ENCODE assay signal across 8 cellular contexts in the genomic region with DNA sequence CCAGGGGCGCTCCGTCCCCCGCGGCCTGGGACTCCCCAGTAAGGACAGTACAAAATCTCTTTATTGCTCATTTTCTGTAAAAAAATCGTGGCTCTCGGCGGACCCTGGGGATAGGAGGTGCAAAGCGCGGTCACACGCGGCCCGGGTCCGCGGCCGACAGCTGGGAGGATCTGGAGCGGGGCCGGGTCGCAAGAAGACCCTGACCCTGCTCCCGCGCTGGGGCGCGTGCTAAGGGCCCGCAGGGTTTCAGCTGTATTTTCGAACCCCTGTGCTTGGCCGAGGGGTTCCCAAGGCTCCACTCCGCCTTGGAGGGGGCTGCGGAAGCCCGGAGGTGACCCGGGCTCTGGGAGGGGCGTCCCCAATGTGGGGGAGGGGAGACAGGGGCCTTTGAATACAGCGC. TPM values are rescaled to one million over a fixed set of nuclear protein-coding genes. Genes with fewer than 3 reads are reported as not detected.
DNase-seq lines count a peak whose midpoint lies in the region; ATAC-seq and TF ChIP-seq lines count a peak whose summit lies in the region.
"Not testable (repeated sequence)": the region's sequence is repeated elsewhere in the genome, so short reads cannot be mapped to it uniquely, and the experiment has no call there.
"Had no signal": no experiment of that assay in that cellular context is flagged by ENCODE, and none has a peak within 500 bp of the region (broad histone marks: within the 10 kb centered on the region; RNA-seq: fewer than 3 reads in every experiment).

No MANE protein-coding gene starts in this region.

- intact Hi-C loops in mammary epithelial cell (cut with micrococcal nuclease) = not testable (repeated sequence)

- H3K36me3 ChIP-seq in mammary epithelial cell (ENCODE audit: insufficient read depth, low read length); smooth muscle cell (ENCODE audit: low read depth): not testable (repeated sequence)

- not testable (repeated sequence) for H2BK120ac ChIP-seq in H9 (ENCODE audit: low read depth, low read length, poor library complexity, severe bottlenecking)

- not testable (repeated sequence) for H3K23me2 ChIP-seq in H9 (ENCODE audit: insufficient read length, low read depth, low read length, poor library complexity, severe bottlenecking)

- TF ChIP-seq CTCF in H9 (conservative IDR thresholded peaks at IDR 0.05); WTC11 (IDR thresholded peaks at IDR 0.05); mammary epithelial cell (conservative IDR thresholded peaks at IDR 0.05 in 1 of 2, IDR thresholded peaks at IDR 0.05 in 1 of 2; ENCODE audit: extremely low read depth in 1 of 2, insufficient read depth in 1 of 2, low read depth in 1 of 2, low read length in 2 of 2); glutamatergic neuron (IDR thresholded peaks at IDR 0.05; ENCODE audit: partially characterized antibody, unreplicated experiment); nephron (IDR thresholded peaks at IDR 0.05; ENCODE audit: unreplicated experiment in 3 of 3); smooth muscle cell (IDR thresholded peaks at IDR 0.05; ENCODE audit: borderline replicate concordance, insufficient read depth, poor library complexity, severe bottlenecking): not testable (repeated sequence)

- not testable (repeated sequence) for H3K9ac ChIP-seq in H9 (ENCODE audit: extremely low read depth, insufficient read length, low read length); mammary epithelial cell (ENCODE audit: insufficient read depth, low read length); smooth muscle cell (ENCODE audit: low read depth)

- H2BK12ac ChIP-seq in H9 (ENCODE audit: insufficient read length, low read depth, low read length) = not testable (repeated sequence)

- H2AK5ac ChIP-seq in H9 (ENCODE audit: insufficient read length, low read length) = not testable (repeated sequence)

- not testable (repeated sequence) for H3K27ac ChIP-seq in H9 (ENCODE audit: insufficient read length, low read depth, low read length); mammary epithelial cell (ENCODE audit: insufficient read depth, low read depth, low read length); smooth muscle cell (ENCODE audit: low read depth)

- H4K8ac ChIP-seq in H9 (replicated peaks; ENCODE audit: insufficient read length, low read depth, low read length) = not testable (repeated sequence)

- not testable (repeated sequence) for H3K27ac Mint-ChIP-seq in H9; WTC11; glutamatergic neuron (ENCODE audit: unreplicated experiment); nephron

- H3K79me2 ChIP-seq in H9 (ENCODE audit: insufficient read depth, low read length); mammary epithelial cell (ENCODE audit: insufficient read depth, low read length); smooth muscle cell (ENCODE audit: low read depth): not testable (repeated sequence)

- not testable (repeated sequence) for H4K5ac ChIP-seq in H9 (ENCODE audit: insufficient read length, low read depth, low read length)

- H3T11ph ChIP-seq in H9 (ENCODE audit: low read length) = not testable (repeated sequence)

- H3K79me1 ChIP-seq in H9 (ENCODE audit: insufficient read depth, low read depth, low read length, poor library complexity, severe bottlenecking) = not testable (repeated sequence)

- BruUV-seq in mammary epithelial cell (replicated peaks; lab: Mats Ljungman, UMichigan) = not testable (repeated sequence)

- H3K4me3 ChIP-seq in mammary epithelial cell (replicated peaks in 1 of 3; ENCODE audit: insufficient read depth in 1 of 3, low read depth in 2 of 3, low read length in 3 of 3) = not testable (repeated sequence)
- peak overlapping the region; percentile 38; the same call in 1 of the 2 replicates for H3K4me3 ChIP-seq in iPS-18c (ENCODE audit: insufficient read depth, low read depth, low read length)
- peak overlapping the region; percentile 38 for H3K4me3 ChIP-seq in smooth muscle cell

- H2BK5ac ChIP-seq in H9 (ENCODE audit: insufficient read length, low read length) = not testable (repeated sequence)

- H3K18ac ChIP-seq in H9 (ENCODE audit: insufficient read length, low read depth, low read length) = not testable (repeated sequence)

- H2BK15ac ChIP-seq in H9 (ENCODE audit: low read depth, low read length) = not testable (repeated sequence)

- not testable (repeated sequence) for H3K4ac ChIP-seq in H9 (ENCODE audit: low read depth, low read length)

- H3K4me2 ChIP-seq in H9 (ENCODE audit: insufficient read depth, insufficient read length, low read length) = peak overlapping the region; percentile 25
- H3K4me2 ChIP-seq in mammary epithelial cell (ENCODE audit: insufficient read depth, low read depth, low read length) = peak overlapping the region; percentile 23
- peak overlapping the region; percentile 78 for H3K4me2 ChIP-seq in smooth muscle cell

- H3K9me3 Mint-ChIP-seq in H9; WTC11; glutamatergic neuron (ENCODE audit: unreplicated experiment); nephron: not testable (repeated sequence)

- not testable (repeated sequence) for H2BK20ac ChIP-seq in H9 (ENCODE audit: low read depth, low read length, poor library complexity, severe bottlenecking)

- H3K4me3 Mint-ChIP-seq in H9 = peak overlapping the region; percentile 49 to 80
- peak overlapping the region; percentile 71 for H3K4me3 Mint-ChIP-seq in WTC11
- peak overlapping the region; percentile 57 for H3K4me3 Mint-ChIP-seq in glutamatergic neuron (ENCODE audit: unreplicated experiment)
- peak overlapping the region in 2 of 3 experiments; percentile 38 to 67 for H3K4me3 Mint-ChIP-seq in nephron

- POLR2A ChIA-PET in WTC11 (lab: Charles Lee) = not testable (repeated sequence)

- not testable (repeated sequence) for H3K14ac ChIP-seq in H9 (ENCODE audit: insufficient read depth, low read length)

- H3K9me3 ChIP-seq in H9 (ENCODE audit: control insufficient read depth, low read depth, low read length); mammary epithelial cell (replicated peaks; ENCODE audit: insufficient read depth, low read length); iPS-18c (ENCODE audit: control insufficient read depth, insufficient read depth, low read length); smooth muscle cell (replicated peaks; ENCODE audit: low read depth): not testable (repeated sequence)

- not testable (repeated sequence) for ATAC-seq in WTC11

- not testable (repeated sequence) for H4K20me1 ChIP-seq in H9 (ENCODE audit: control insufficient read depth, insufficient read depth, insufficient read length); mammary epithelial cell (ENCODE audit: insufficient read depth, low read length); smooth muscle cell (ENCODE audit: low read depth)

- in situ Hi-C loops in mammary epithelial cell (cut with MboI; ENCODE audit: low sequenced_read_pairs in 2 of 2) = not testable (repeated sequence)

- H3K27me3 Mint-ChIP-seq in H9 (ENCODE audit: low read depth) (peaks cover 47% of the 10 kb centered on the region), WTC11 (ENCODE audit: low read depth) (peaks cover 24% of the 10 kb centered on the region), nephron (ENCODE audit: low read depth) (peaks cover 39% of the 10 kb centered on the region)
- not testable (repeated sequence) for H3K27me3 Mint-ChIP-seq in glutamatergic neuron (ENCODE audit: unreplicated experiment)

- H3F3A ChIP-seq in smooth muscle cell (ENCODE audit: low read depth) = not testable (repeated sequence)

- H3K23ac ChIP-seq in H9 (ENCODE audit: insufficient read length, low read depth, low read length) = not testable (repeated sequence)

- dilution Hi-C loops in mammary epithelial cell (cut with HindIII; ENCODE audit: low sequenced_read_pairs) = not testable (repeated sequence)

- not testable (repeated sequence) for H3K36me3 Mint-ChIP-seq in H9 (ENCODE audit: insufficient read depth in 1 of 3, low read depth in 3 of 3); WTC11; glutamatergic neuron (ENCODE audit: unreplicated experiment); nephron (ENCODE audit: low read depth)

- WGBS in H9 (ENCODE audit: extremely low coverage, insufficient read length, low lambda C conversion rate) = no CpG with 5 or more reads among the region's 31 CpGs
- WGBS in mammary epithelial cell (ENCODE audit: low coverage, missing lambda C conversion rate) = no CpG with 5 or more reads among the region's 31 CpGs
- 4% methylated on average over 24 of the region's 31 CpGs for WGBS in smooth muscle cell (ENCODE audit: low lambda C conversion rate)

- not testable (repeated sequence) for DNase-seq in H9; mammary epithelial cell; glutamatergic neuron; smooth muscle cell (lab: John Stamatoyannopoulos, UW; ENCODE audit: unreplicated experiment)
- DNase-seq in WTC11 (ENCODE audit: low spot score) = peak; percentile 24

- not testable (repeated sequence) for H3K27me3 ChIP-seq in H9 (ENCODE audit: insufficient read depth, low read length); mammary epithelial cell (ENCODE audit: insufficient read depth, low read length); smooth muscle cell (ENCODE audit: low read depth)

- H4K91ac ChIP-seq in H9 (ENCODE audit: insufficient read length, low read depth, low read length) = not testable (repeated sequence)

- not testable (repeated sequence) for H3K4me1 Mint-ChIP-seq in H9; WTC11; glutamatergic neuron (ENCODE audit: low read depth, unreplicated experiment); nephron

- CTCF ChIA-PET in WTC11 (lab: Charles Lee); mammary epithelial cell (lab: Charles Lee; ENCODE audit: low non-redundant PET): not testable (repeated sequence)

- H3K56ac ChIP-seq in H9 (ENCODE audit: insufficient read length, low read depth, low read length) = not testable (repeated sequence)

- H2AFZ ChIP-seq in H9 (ENCODE audit: low read length); mammary epithelial cell (ENCODE audit: low read depth, low read length); smooth muscle cell (ENCODE audit: low read depth): not testable (repeated sequence)

- H3K4me1 ChIP-seq in H9 (ENCODE audit: insufficient read depth, low read length); mammary epithelial cell (ENCODE audit: insufficient read depth, low read length); smooth muscle cell (ENCODE audit: low read depth): not testable (repeated sequence)

RNA-seq across cellular contexts. Expression of gene ALDH3B2, which starts 36.8 kb away (rescaled TPM):
- total RNA-seq in H9 (2021) (not detected in 2 replicates), WTC11 (2021) (0.13 to 0.30 TPM (median 0.30 TPM) in 3 replicates), mammary epithelial cell (1 to 10 TPM in 1 of 2 donors, under 1 TPM in 1; 0.17 to 1.1 TPM), glutamatergic neuron (ENCODE audit: unreplicated experiment) (not detected), smooth muscle cell (2.6 and 5.0 TPM in 2 replicates)
- polyA plus RNA-seq in mammary epithelial cell (0.65 TPM), smooth muscle cell (0.77 and 3.1 TPM in 2 replicates)
- not detected for polyA minus RNA-seq in mammary epithelial cell
- total RNA-seq: Right ventricle myocardium superior had no signal

Comparison
In these comparisons a context has a peak if more than half of its experiments do, and no peak if none do; other contexts are left out.
1. H3K4me2 ChIP-seq: peak in every context shown above with its lines; median percentile 78 in smooth muscle cell; 25 in H9; 23 in mammary epithelial cell.